9 cellular contexts compared by ENCODE assay signal in the genomic region with DNA sequence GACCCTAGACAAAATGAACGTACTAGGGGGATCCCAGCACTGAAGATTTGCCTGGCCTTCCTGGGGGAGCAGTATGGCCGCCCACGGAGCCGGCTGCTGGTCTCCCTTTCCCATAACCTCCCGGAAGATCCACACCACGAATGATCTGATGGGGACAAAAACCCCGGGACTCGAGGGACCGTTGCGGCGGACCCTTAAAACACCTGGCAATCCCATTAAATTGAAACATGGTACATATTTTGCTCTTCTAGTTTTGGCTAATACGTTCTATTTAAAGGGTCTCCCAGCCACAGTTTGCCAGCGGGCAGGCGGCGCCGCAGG. TPM values are rescaled to one million over a fixed set of nuclear protein-coding genes. Genes with fewer than 3 reads are reported as not detected.
A peak's percentile ranks its signal among the peaks of the same experiment; 100 is the strongest.
DNase-seq lines count a peak whose midpoint lies in the region; ATAC-seq and TF ChIP-seq lines count a peak whose summit lies in the region.
"Had no signal": no experiment of that assay in that cellular context is flagged by ENCODE, and none has a peak within 500 bp of the region (broad histone marks: within the 10 kb centered on the region; RNA-seq: fewer than 3 reads in every experiment).

No MANE protein-coding gene starts in this region.

- TF ChIP-seq EP300 in SK-N-SH (IDR thresholded peaks at IDR 0.05; ENCODE audit: borderline replicate concordance in 1 of 2, low read depth in 1 of 2, low read length in 1 of 2), result no peak

- TF ChIP-seq RAD21 in SK-N-SH (IDR thresholded peaks at IDR 0.05; ENCODE audit: low read length), result no peak

- no peaks in the 10 kb centered on the region for H3F3A ChIP-seq in SK-N-SH (replicated peaks; ENCODE audit: insufficient read depth)

- peaks cover 41% of the 10 kb centered on the region for H3K4me1 Mint-ChIP-seq in activated T-helper 2 cell treated with anti-CD3 and anti-CD28 coated beads, Interferon-gamma antibody, Interleukin-2, Interleukin-4, amounts not matched to agents 10 μg/mL and 5 μg/mL and 100 μg/mL, durations not matched to agents 14 hours and 24 hours and 36 hours (ENCODE audit: low read depth)
- peaks cover 55 to 57% of the 10 kb centered on the region in 2 donors for H3K4me1 Mint-ChIP-seq in immature natural killer cell

- H3K4me3 ChIP-seq in SK-N-SH (ENCODE audit: low read depth in 2 of 2, low read length in 1 of 2) (peak overlapping the region; percentile 66 to 78), stomach smooth muscle (ENCODE audit: low read length in 2 of 2) (peak overlapping the region; percentile 68 to 95)

- no peaks in the 10 kb centered on the region for H3K9me2 ChIP-seq in SK-N-SH

- no peaks in the 10 kb centered on the region for H3K9me3 Mint-ChIP-seq in activated T-helper 2 cell treated with anti-CD3 and anti-CD28 coated beads, Interferon-gamma antibody, Interleukin-2, Interleukin-4, amounts not matched to agents 10 μg/mL and 5 μg/mL and 100 μg/mL, durations not matched to agents 14 hours and 24 hours and 36 hours
- no peaks in the 10 kb centered on the region for H3K9me3 Mint-ChIP-seq in immature natural killer cell

- POLR2A ChIA-PET in SK-N-SH (lab: Yijun Ruan, JAX), result interaction anchor here (0.6 to 1.6 kb wide), 5 partner anchors 41 to 124 kb away, joined by 3 to 9 read pairs (median 6); a partner anchor contains a TSS

- H3K27ac Mint-ChIP-seq in activated T-helper 2 cell treated with anti-CD3 and anti-CD28 coated beads, Interferon-gamma antibody, Interleukin-2, Interleukin-4, amounts not matched to agents 10 μg/mL and 5 μg/mL and 100 μg/mL, durations not matched to agents 14 hours and 24 hours and 36 hours, result peak overlapping the region; percentile 89
- peak overlapping the region; percentile 88 to 93 (median 91) for H3K27ac Mint-ChIP-seq in immature natural killer cell

- peak overlapping the region; percentile 60; a peak in 2 of 4 replicates for H3K27ac ChIP-seq in SK-N-SH (ENCODE audit: low read depth in 2 of 2, low read length in 1 of 2)
- H3K27ac ChIP-seq in stomach smooth muscle (ENCODE audit: low read length), result peak overlapping the region; percentile 82
- H3K27ac ChIP-seq: 22Rv1 had no signal

- H3K79me2 ChIP-seq in SK-N-SH (ENCODE audit: insufficient read depth), result no peaks in the 10 kb centered on the region

- WGBS in SK-N-SH (ENCODE audit: low lambda C conversion rate), result 51% methylated on average over 14 of the region's 16 CpGs

- CTCF ChIA-PET in SK-N-SH (lab: Yijun Ruan, JAX), result interaction anchor here (0.6 to 2.1 kb wide), 2 partner anchors 10 to 159 kb away, joined by 3 to 7 read pairs; no protein-coding TSS in a partner anchor

- peak overlapping the region; percentile 88; the same call in 1 of the 2 replicates for H3K4me2 ChIP-seq in SK-N-SH

- H3K36me3 ChIP-seq in SK-N-SH (replicated peaks in 1 of 2; ENCODE audit: control insufficient read depth in 1 of 2, insufficient read depth in 2 of 2, low read length in 1 of 2), result no peaks in the 10 kb centered on the region
- H3K36me3 ChIP-seq in stomach smooth muscle (ENCODE audit: control insufficient read depth in 2 of 2, insufficient read depth in 2 of 2, low read length in 2 of 2), result peaks cover 0 to 2% of the 10 kb centered on the region in 2 donors

- peak overlapping the region; percentile 67 for H3K9ac ChIP-seq in SK-N-SH
- peak overlapping the region; percentile 90 to 95 for H3K9ac ChIP-seq in stomach smooth muscle (ENCODE audit: low read length in 2 of 2)

- H3K4me1 ChIP-seq in SK-N-SH (ENCODE audit: control insufficient read depth in 1 of 2, insufficient read depth in 2 of 2, low read depth in 1 of 2, low read length in 1 of 2) (peaks cover 3 to 9% of the 10 kb centered on the region in 2 experiments; a peak in 2 of 4 replicates), stomach smooth muscle (ENCODE audit: control insufficient read depth, insufficient read depth, low read length) (peaks cover 17% of the 10 kb centered on the region)

- DNase-seq in SK-N-SH (no peak), immature natural killer cell (no peak), LoVo (ENCODE audit: low spot score) (no peak), activated gamma-delta T cell treated with Interleukin-2 at 50 U/mL for 16 hours (no peak), Kasumi-1 (lab: John Stamatoyannopoulos, UW) (no peak)
- DNase-seq in activated T-helper 2 cell treated with anti-CD3 and anti-CD28 coated beads, Interferon-gamma antibody, Interleukin-2, Interleukin-4, amounts not matched to agents 10 μg/mL and 5 μg/mL and 100 μg/mL, durations not matched to agents 14 hours and 24 hours and 36 hours (ENCODE audit: low spot score), result no peak

- peak overlapping the region; percentile 93 for H2AFZ ChIP-seq in SK-N-SH (ENCODE audit: low read depth)

- H3K36me3 Mint-ChIP-seq in activated T-helper 2 cell treated with anti-CD3 and anti-CD28 coated beads, Interferon-gamma antibody, Interleukin-2, Interleukin-4, amounts not matched to agents 10 μg/mL and 5 μg/mL and 100 μg/mL, durations not matched to agents 14 hours and 24 hours and 36 hours (ENCODE audit: low read depth), result peaks cover 3% of the 10 kb centered on the region
- no peaks in the 10 kb centered on the region for H3K36me3 Mint-ChIP-seq in immature natural killer cell

- peak overlapping the region; percentile 77 for H3K4me3 Mint-ChIP-seq in activated T-helper 2 cell treated with anti-CD3 and anti-CD28 coated beads, Interferon-gamma antibody, Interleukin-2, Interleukin-4, amounts not matched to agents 10 μg/mL and 5 μg/mL and 100 μg/mL, durations not matched to agents 14 hours and 24 hours and 36 hours (ENCODE audit: low read depth)
- peak overlapping the region; percentile 74 to 92 (median 87) for H3K4me3 Mint-ChIP-seq in immature natural killer cell

- no peaks in the 10 kb centered on the region for H3K9me3 ChIP-seq in SK-N-SH
- H3K9me3 ChIP-seq in stomach smooth muscle (ENCODE audit: control insufficient read depth in 2 of 2, low read length in 2 of 2), result no peaks in the 10 kb centered on the region

- intact Hi-C loops in activated T-helper 2 cell treated with anti-CD3 and anti-CD28 coated beads, Interferon-gamma antibody, Interleukin-2, Interleukin-4, amounts not matched to agents 10 μg/mL and 5 μg/mL and 100 μg/mL, durations not matched to agents 14 hours and 24 hours and 36 hours (cut with micrococcal nuclease), result loop anchor here (2.0 kb wide), 1 partner anchor 26 kb away; no protein-coding TSS in a partner anchor

- H3K27me3 ChIP-seq in SK-N-SH (ENCODE audit: insufficient read depth), result no peaks in the 10 kb centered on the region
- H3K27me3 ChIP-seq in stomach smooth muscle (ENCODE audit: control insufficient read depth in 1 of 2, insufficient read depth in 2 of 2, low read length in 2 of 2), result no peaks in the 10 kb centered on the region

- H3K27me3 Mint-ChIP-seq in activated T-helper 2 cell treated with anti-CD3 and anti-CD28 coated beads, Interferon-gamma antibody, Interleukin-2, Interleukin-4, amounts not matched to agents 10 μg/mL and 5 μg/mL and 100 μg/mL, durations not matched to agents 14 hours and 24 hours and 36 hours (ENCODE audit: low read depth), result peaks cover 3% of the 10 kb centered on the region
- peaks cover 3 to 6% (median 5%) of the 10 kb centered on the region in 3 donors for H3K27me3 Mint-ChIP-seq in immature natural killer cell (ENCODE audit: low read depth in 3 of 3)

- H4K20me1 ChIP-seq in SK-N-SH (ENCODE audit: insufficient read depth), result no peaks in the 10 kb centered on the region

- TF ChIP-seq CTCF in SK-N-SH (IDR thresholded peaks at IDR 0.05), result no peak

- ATAC-seq in SK-N-SH treated with all-trans-retinoic acid at 6 μM for 48 hours, result no peak

TF ChIP-seq in SK-N-SH, 30 proteins besides CTCF, POLR2A, EP300 and RAD21 (continues in another document):
- TF ChIP-seq, protein P1, sequence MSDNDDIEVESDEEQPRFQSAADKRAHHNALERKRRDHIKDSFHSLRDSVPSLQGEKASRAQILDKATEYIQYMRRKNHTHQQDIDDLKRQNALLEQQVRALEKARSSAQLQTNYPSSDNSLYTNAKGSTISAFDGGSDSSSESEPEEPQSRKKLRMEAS (IDR thresholded peaks at IDR 0.05; ENCODE audit: low read depth), result no peak
- TF ChIP-seq TEAD4 (IDR thresholded peaks at IDR 0.05; ENCODE audit: borderline replicate concordance, insufficient read depth), result no peak
- TF ChIP-seq, protein P2, sequence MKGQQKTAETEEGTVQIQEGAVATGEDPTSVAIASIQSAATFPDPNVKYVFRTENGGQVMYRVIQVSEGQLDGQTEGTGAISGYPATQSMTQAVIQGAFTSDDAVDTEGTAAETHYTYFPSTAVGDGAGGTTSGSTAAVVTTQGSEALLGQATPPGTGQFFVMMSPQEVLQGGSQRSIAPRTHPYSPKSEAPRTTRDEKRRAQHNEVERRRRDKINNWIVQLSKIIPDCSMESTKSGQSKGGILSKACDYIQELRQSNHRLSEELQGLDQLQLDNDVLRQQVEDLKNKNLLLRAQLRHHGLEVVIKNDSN (IDR thresholded peaks at IDR 0.05; ENCODE audit: borderline replicate concordance, low read depth), result no peak

TF ChIP-seq in SK-N-SH treated with all-trans-retinoic acid at 6 μM for 48 hours, 23 proteins besides CTCF, POLR2A, EP300 and RAD21 (continues in another document):
- TF ChIP-seq OSR1 (CRISPR knock-in tag; IDR thresholded peaks at IDR 0.05), result no peak
- TF ChIP-seq, protein P3, sequence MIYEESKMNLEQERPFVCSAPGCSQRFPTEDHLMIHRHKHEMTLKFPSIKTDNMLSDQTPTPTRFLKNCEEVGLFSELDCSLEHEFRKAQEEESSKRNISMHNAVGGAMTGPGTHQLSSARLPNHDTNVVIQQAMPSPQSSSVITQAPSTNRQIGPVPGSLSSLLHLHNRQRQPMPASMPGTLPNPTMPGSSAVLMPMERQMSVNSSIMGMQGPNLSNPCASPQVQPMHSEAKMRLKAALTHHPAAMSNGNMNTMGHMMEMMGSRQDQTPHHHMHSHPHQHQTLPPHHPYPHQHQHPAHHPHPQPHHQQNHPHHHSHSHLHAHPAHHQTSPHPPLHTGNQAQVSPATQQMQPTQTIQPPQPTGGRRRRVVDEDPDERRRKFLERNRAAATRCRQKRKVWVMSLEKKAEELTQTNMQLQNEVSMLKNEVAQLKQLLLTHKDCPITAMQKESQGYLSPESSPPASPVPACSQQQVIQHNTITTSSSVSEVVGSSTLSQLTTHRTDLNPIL (CRISPR knock-in tag; IDR thresholded peaks at IDR 0.05; ENCODE audit: low read depth), result no peak

RNA-seq across cellular contexts. Expression of a gene that starts 45.2 kb away (rescaled TPM):
- polyA plus RNA-seq in SK-N-SH (2012; rRNA removed) (27.7 and 29.8 TPM in 2 replicates), immature natural killer cell (10 to 100 TPM; 40.0 to 55.1 (median 54.7) TPM)
- 37.0 and 42.2 TPM in 2 replicates for polyA plus RNA-seq in SK-N-SH (2012; cell fraction: cytosol; rRNA removed)
- polyA plus RNA-seq in SK-N-SH (2012; cell fraction: nucleus; rRNA removed), result 24.5 and 24.9 TPM in 2 replicates
- total RNA-seq in activated T-helper 2 cell treated with anti-CD3 and anti-CD28 coated beads, Interferon-gamma antibody, Interleukin-2, Interleukin-4, amounts not matched to agents 10 μg/mL and 5 μg/mL and 100 μg/mL, durations not matched to agents 14 hours and 24 hours and 36 hours, result 34.1 and 38.6 TPM in 2 replicates

RNA-seq across cellular contexts. Expression of a gene that starts 51.2 kb away (rescaled TPM):
- polyA plus RNA-seq in SK-N-SH (2012; rRNA removed), result 24.0 and 33.4 TPM in 2 replicates
- polyA plus RNA-seq in SK-N-SH (2012; cell fraction: cytosol; rRNA removed), result 29.4 and 31.9 TPM in 2 replicates
- polyA plus RNA-seq in SK-N-SH (2012; cell fraction: nucleus; rRNA removed), result 55.1 and 63.8 TPM in 2 replicates
- total RNA-seq in activated T-helper 2 cell treated with anti-CD3 and anti-CD28 coated beads, Interferon-gamma antibody, Interleukin-2, Interleukin-4, amounts not matched to agents 10 μg/mL and 5 μg/mL and 100 μg/mL, durations not matched to agents 14 hours and 24 hours and 36 hours, result 75.4 and 84.4 TPM in 2 replicates
- polyA plus RNA-seq in immature natural killer cell, result 10 to 100 TPM; 12.0 to 35.9 (median 14.5) TPM
